ENCODE assay signal across 8 cellular contexts in the genomic region with DNA sequence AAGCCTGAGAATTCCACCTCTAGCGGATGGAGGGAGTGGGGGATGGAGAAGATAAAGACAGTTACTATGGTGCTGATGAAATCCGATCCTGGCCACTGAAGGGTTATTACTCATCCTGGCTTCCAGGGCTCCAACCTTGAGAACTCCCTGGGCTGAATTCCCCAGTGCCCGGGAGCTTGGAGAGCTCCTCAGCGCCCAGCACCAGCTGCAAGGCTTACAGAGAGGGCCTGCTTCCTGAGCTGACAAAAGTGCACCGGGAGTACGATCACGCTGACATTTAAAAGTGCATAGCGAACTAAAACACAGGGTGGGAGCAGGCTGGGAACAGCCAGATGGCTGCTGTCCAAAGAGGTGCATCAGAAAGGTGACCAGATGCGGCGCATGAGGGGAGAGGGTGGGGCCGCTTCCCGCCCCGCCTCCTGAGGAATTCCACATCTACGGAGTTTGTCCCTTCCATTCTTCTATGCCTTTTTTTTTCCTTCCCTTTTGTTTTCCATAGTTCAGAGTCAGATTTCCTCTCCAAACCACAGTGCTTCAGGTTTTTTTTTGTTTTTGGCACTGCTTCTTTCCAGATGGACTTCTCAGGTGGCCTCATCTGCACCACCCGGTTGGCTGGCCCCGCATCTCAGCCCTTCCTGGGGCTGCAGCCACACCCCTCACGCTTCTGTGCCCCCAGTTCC.
A peak's percentile ranks its signal among the peaks of the same experiment; 100 is the strongest.
DNase-seq lines count a peak whose midpoint lies in the region; ATAC-seq lines count a peak whose summit lies in the region.

No MANE protein-coding gene starts in this region.

- ATAC-seq in GM18498 (IDR thresholded peaks at IDR 0.05; ENCODE audit: unreplicated experiment), result no peak

- DNase-seq in GM04504 (ENCODE audit: low read depth) (peak; percentile 79), NCI-H524 (lab: John Stamatoyannopoulos, UW) (peak; percentile 96 to 98), ecto neural progenitor cell (ENCODE audit: low spot score) (peak; percentile 73), T-helper 2 cell (no peak), putamen (ENCODE audit: low spot score) (no peak)
- no peak for DNase-seq in stimulated activated CD4-positive, alpha-beta T cell treated with anti-CD3 and anti-CD28 coated beads, Interleukin-15, amount 100 ng/mL, for 24 hours

- peak overlapping the region; percentile 94 for H3K27ac ChIP-seq in mesodermal cell (ENCODE audit: low read depth, low read length, severe bottlenecking)

- peaks cover 27% of the 10 kb centered on the region for H3K4me1 ChIP-seq in mesodermal cell (ENCODE audit: control insufficient read depth, insufficient read depth, low read length, poor library complexity, severe bottlenecking)

- no peaks in the 10 kb centered on the region for H3K9me3 ChIP-seq in mesodermal cell (ENCODE audit: control insufficient read depth, low read length)

- WGBS in mesodermal cell (ENCODE audit: insufficient coverage in 2 of 2), 2 experiments, result 4 to 12% methylated on average over 10 to 16 of the region's 17 CpGs

- peaks cover 53% of the 10 kb centered on the region for H3K36me3 ChIP-seq in mesodermal cell (ENCODE audit: control insufficient read depth, insufficient read depth, low read length)

- peak overlapping the region; percentile 9 for H3K4me3 ChIP-seq in mesodermal cell (ENCODE audit: extremely low read depth, insufficient read depth, low read length, poor library complexity, severe bottlenecking)

Comparison
In these comparisons a context has a peak if more than half of its experiments do, and no peak if none do; other contexts are left out.
1. DNase-seq: peak in GM04504 (single experiment), NCI-H524 (2 of 2) and ecto neural progenitor cell (single experiment); none in T-helper 2 cell (0 of 5), stimulated activated CD4-positive, alpha-beta T cell treated with anti-CD3 and anti-CD28 coated beads, Interleukin-15, amount 100 ng/mL, for 24 hours (single experiment) and putamen (single experiment).